Comparison of ENCODE assay signal across 18 cellular contexts in the genomic region with DNA sequence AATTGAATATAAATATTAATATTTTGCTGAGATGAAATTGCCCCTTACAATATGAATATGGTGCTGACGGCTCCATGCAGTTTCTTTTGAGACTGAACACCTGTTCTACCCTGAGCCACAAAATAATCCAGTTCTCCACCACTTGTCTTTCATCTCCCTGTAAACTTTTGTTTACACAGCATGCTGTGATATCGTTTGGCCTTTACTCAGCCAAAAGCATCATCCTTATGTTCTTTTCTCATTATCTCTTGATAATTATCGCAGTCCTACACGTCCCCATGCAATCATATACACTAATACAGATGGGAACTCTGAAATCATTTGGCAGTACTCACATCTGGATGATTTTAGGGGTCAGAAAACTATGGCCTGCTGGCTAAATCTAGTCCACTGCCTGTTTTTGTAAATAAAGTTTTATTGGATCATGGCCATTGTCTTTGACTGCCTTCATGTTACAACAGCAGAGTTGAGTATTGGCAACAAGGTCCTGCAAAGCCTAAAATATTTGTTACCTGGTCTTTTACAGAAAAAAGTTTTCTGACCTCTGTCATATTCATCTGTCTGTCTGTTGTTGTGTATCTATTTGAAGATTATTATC. TPM values are rescaled to one million over a fixed set of nuclear protein-coding genes. Genes with fewer than 3 reads are reported as not detected.
DNase-seq lines count a peak whose midpoint lies in the region; ATAC-seq, FAIRE-seq and TF ChIP-seq lines count a peak whose summit lies in the region.
"Had no signal": no experiment of that assay in that cellular context is flagged by ENCODE, and none has a peak within 500 bp of the region (broad histone marks: within the 10 kb centered on the region; RNA-seq: fewer than 3 reads in every experiment).

No MANE protein-coding gene starts in this region.

- ATAC-seq in activated CD4-positive, CD25-positive, alpha-beta regulatory T cell treated with anti-CD3 and anti-CD28 coated beads, Interleukin-2, amount 50 U/mL, for 24 hours, result no peak
- ATAC-seq: mucosa of descending colon had no signal

- peak; percentile 73 for FAIRE-seq in H54 (lab: Jason Lieb, UNC)
- FAIRE-seq: D721Med, G401.6, TTC549 had no signal

- H3K79me2 ChIP-seq in osteoblast (ENCODE audit: insufficient read depth, low read length), result peaks cover 4% of the 10 kb centered on the region

- TF ChIP-seq CTCF in osteoblast (IDR thresholded peaks at IDR 0.05; ENCODE audit: extremely low read depth, low read depth, low read length), result no peak

- H3K36me3 ChIP-seq in osteoblast (ENCODE audit: insufficient read depth, low read length), result no peaks in the 10 kb centered on the region
- H3K36me3 ChIP-seq: adrenal gland, suprapubic skin had no signal

- peak overlapping the region; percentile 41 for H3K27ac ChIP-seq in osteoblast (ENCODE audit: low read depth, low read length)
- H3K27ac ChIP-seq: BLaER1 treated with 17β-estradiol and CSF1 and Interleukin-3, amounts not matched to agents 10 nM and 100 nM; suprapubic skin had no signal

- H3K4me2 ChIP-seq in osteoblast (ENCODE audit: insufficient read depth, low read length), result no peak overlapping the region

- no peak overlapping the region for H3K4me3 ChIP-seq in osteoblast (ENCODE audit: insufficient read depth, low read length)
- H3K4me3 ChIP-seq: adrenal gland; BLaER1 treated with 17β-estradiol and CSF1 and Interleukin-3, amounts not matched to agents 10 nM and 100 nM; mucosa of descending colon; suprapubic skin had no signal

- no peaks in the 10 kb centered on the region for H4K20me1 ChIP-seq in osteoblast (ENCODE audit: insufficient read depth, low read length)

- no peak overlapping the region for H2AFZ ChIP-seq in osteoblast (ENCODE audit: low read length)

- H3K9me3 ChIP-seq in osteoblast (ENCODE audit: low read depth, low read length), result no peaks in the 10 kb centered on the region
- H3K9me3 ChIP-seq: adrenal gland; BLaER1 treated with 17β-estradiol and CSF1 and Interleukin-3, amounts not matched to agents 10 nM and 100 nM; mucosa of descending colon; suprapubic skin had no signal

- TF ChIP-seq POLR2A in H54 (IDR thresholded peaks at IDR 0.05; ENCODE audit: low read depth, low read length), result no peak

- DNase-seq in NCI-H2107 treated with DMSO at 0.1 percent for 48 hours (lab: John Stamatoyannopoulos, UW; ENCODE audit: unreplicated experiment) (peak; percentile 32), NCI-H2107 (lab: John Stamatoyannopoulos, UW) (no peak), H54 (ENCODE audit: insufficient read length, low spot score) (no peak), NCI-H69 (lab: John Stamatoyannopoulos, UW) (peak; percentile 69), osteoblast (ENCODE audit: insufficient read length, low spot score, missing footprints) (no peak)
- no peak for DNase-seq in stimulated activated CD4-positive, alpha-beta T cell treated with anti-CD3 and anti-CD28 coated beads, Interleukin-2, amount 100 ng/mL, for 24 hours
- DNase-seq in activated CD4-positive, alpha-beta T cell treated with anti-CD3 and anti-CD28 coated beads, Interleukin-2, amount 50 U/mL, for 4 hours, result no peak
- DNase-seq: activated CD4-positive, alpha-beta T cell treated with anti-CD3 and anti-CD28 coated beads, Interleukin-2, amount 50 U/mL, for 1 hour; HCEC 1CT; immature natural killer cell; mucosa of descending colon had no signal

- no peaks in the 10 kb centered on the region for H3K27me3 ChIP-seq in osteoblast (ENCODE audit: insufficient read depth, low read length)
- H3K27me3 ChIP-seq: adrenal gland; BLaER1 treated with 17β-estradiol and CSF1 and Interleukin-3, amounts not matched to agents 10 nM and 100 nM; suprapubic skin had no signal

- H3K4me1 ChIP-seq in osteoblast (ENCODE audit: insufficient read depth, low read length), result peaks cover 31% of the 10 kb centered on the region

RNA-seq across cellular contexts. Expression of a gene that starts 53.3 kb away (rescaled TPM):
- total RNA-seq in osteoblast, result 109 and 131 TPM in 2 replicates

Comparison
In these comparisons a context has a peak if more than half of its experiments do, and no peak if none do; other contexts are left out.
1. DNase-seq: peak in NCI-H2107 treated with DMSO at 0.1 percent for 48 hours (single experiment) and NCI-H69 (single experiment); none in NCI-H2107 (single experiment), H54 (single experiment), osteoblast (single experiment), stimulated activated CD4-positive, alpha-beta T cell treated with anti-CD3 and anti-CD28 coated beads, Interleukin-2, amount 100 ng/mL, for 24 hours (0 of 2) and activated CD4-positive, alpha-beta T cell treated with anti-CD3 and anti-CD28 coated beads, Interleukin-2, amount 50 U/mL, for 4 hours (0 of 2).